ENCODE assay signal across 1 cellular context in the genomic region with DNA sequence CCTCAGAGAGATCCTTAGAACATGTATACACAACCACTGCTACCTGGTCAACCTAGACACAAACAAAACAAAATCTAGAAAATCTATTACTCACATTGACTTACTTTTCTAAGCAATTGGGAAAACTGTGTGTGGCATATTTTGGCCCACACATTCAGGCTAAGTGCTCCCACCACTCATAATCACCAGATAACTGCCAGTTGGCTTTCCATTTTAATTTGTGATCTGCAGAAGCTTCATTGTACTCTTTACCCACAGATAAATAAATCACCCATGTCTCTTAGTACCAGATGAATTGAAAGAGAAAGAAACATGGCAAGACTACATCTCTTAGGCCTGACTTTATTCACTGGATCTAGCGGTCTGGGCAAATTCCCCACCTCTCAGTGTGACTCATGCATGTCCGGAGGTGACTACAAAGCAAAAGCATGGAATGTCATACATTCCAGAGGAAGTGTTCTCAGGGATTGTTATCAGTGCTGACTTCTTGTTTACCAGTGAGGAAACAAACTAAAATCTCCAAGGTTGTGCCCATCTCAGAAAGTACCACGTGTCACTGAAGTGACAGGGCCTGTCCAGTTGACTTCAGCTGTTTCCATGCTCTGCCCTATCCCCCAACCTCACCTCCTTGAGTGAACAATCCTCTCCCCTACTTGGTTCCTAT.
TF ChIP-seq lines count a peak whose summit lies in the region.

No MANE protein-coding gene starts in this region.

TF ChIP-seq in HepG2, 621 proteins besides CTCF, POLR2A, EP300 and RAD21 (continued from another document):
- TF ChIP-seq, protein P1, sequence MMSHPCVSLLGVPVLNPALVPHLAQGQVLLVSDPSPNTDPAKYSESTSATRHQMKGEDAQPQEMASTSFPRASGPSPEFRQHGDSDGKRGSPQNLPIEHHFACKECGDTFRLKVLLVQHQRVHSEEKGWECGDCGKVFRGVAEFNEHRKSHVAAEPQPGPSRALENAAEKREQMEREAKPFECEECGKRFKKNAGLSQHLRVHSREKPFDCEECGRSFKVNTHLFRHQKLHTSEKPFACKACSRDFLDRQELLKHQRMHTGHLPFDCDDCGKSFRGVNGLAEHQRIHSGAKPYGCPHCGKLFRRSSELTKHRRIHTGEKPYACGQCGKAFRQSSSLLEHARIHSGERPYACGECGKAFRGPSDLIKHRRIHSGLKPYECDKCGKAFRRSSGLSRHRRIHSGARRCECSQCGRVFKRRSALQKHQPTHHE (CRISPR knock-in tag; IDR thresholded peaks at IDR 0.05; ENCODE audit: borderline replicate concordance), result peak; percentile 56; the same call in 1 of the 2 replicates
- TF ChIP-seq, protein P2, sequence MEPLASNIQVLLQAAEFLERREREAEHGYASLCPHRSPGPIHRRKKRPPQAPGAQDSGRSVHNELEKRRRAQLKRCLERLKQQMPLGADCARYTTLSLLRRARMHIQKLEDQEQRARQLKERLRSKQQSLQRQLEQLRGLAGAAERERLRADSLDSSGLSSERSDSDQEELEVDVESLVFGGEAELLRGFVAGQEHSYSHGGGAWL (CRISPR knock-in tag; IDR thresholded peaks at IDR 0.05), result peak; percentile 47; the same call in 1 of the 2 replicates
- TF ChIP-seq GATAD1 (CRISPR knock-in tag; IDR thresholded peaks at IDR 0.05) (peak; percentile 70), SRSF1 (optimal IDR thresholded peaks at IDR 0.05; ENCODE audit: low read depth, low read length) (no peak), ZNF879 (CRISPR knock-in tag; IDR thresholded peaks at IDR 0.05) (0 out of 2 replicates have a peak, but pooled peaks have one; percentile 41), MIER2 (CRISPR knock-in tag; IDR thresholded peaks at IDR 0.05) (peak; percentile 78; the same call in 1 of the 2 replicates), ZNF274 (CRISPR knock-in tag; IDR thresholded peaks at IDR 0.05) (no peak), SYNCRIP (IDR thresholded peaks at IDR 0.05; ENCODE audit: insufficient read depth, low read depth, low read length) (no peak), ZSCAN22 (CRISPR knock-in tag; IDR thresholded peaks at IDR 0.05) (no peak), PTBP1 (IDR thresholded peaks at IDR 0.05; ENCODE audit: low read depth, low read length, poor library complexity, severe bottlenecking) (no peak), HNF4A (CRISPR knock-in tag; IDR thresholded peaks at IDR 0.05) (peak; percentile 51), JUN (CRISPR knock-in tag; IDR thresholded peaks at IDR 0.05) (peak; percentile 97), ZNF317 (CRISPR knock-in tag; IDR thresholded peaks at IDR 0.05) (peak; percentile 86), KMT2A (CRISPR knock-in tag; IDR thresholded peaks at IDR 0.05) (peak; percentile 66; the same call in 1 of the 2 replicates), NFE2L1 (CRISPR knock-in tag; IDR thresholded peaks at IDR 0.05; ENCODE audit: borderline replicate concordance) (no peak), ZNF713 (CRISPR knock-in tag; IDR thresholded peaks at IDR 0.05) (0 out of 2 replicates have a peak, but pooled peaks have one; percentile 63), NKX3-1 (CRISPR knock-in tag; IDR thresholded peaks at IDR 0.05) (no peak; the same call in 1 of the 2 replicates), GABPB1 (CRISPR knock-in tag; IDR thresholded peaks at IDR 0.05) (peak; percentile 60; the same call in 1 of the 2 replicates), FOXA3 (CRISPR knock-in tag; IDR thresholded peaks at IDR 0.05) (peak; percentile 98)
- TF ChIP-seq, protein P3, sequence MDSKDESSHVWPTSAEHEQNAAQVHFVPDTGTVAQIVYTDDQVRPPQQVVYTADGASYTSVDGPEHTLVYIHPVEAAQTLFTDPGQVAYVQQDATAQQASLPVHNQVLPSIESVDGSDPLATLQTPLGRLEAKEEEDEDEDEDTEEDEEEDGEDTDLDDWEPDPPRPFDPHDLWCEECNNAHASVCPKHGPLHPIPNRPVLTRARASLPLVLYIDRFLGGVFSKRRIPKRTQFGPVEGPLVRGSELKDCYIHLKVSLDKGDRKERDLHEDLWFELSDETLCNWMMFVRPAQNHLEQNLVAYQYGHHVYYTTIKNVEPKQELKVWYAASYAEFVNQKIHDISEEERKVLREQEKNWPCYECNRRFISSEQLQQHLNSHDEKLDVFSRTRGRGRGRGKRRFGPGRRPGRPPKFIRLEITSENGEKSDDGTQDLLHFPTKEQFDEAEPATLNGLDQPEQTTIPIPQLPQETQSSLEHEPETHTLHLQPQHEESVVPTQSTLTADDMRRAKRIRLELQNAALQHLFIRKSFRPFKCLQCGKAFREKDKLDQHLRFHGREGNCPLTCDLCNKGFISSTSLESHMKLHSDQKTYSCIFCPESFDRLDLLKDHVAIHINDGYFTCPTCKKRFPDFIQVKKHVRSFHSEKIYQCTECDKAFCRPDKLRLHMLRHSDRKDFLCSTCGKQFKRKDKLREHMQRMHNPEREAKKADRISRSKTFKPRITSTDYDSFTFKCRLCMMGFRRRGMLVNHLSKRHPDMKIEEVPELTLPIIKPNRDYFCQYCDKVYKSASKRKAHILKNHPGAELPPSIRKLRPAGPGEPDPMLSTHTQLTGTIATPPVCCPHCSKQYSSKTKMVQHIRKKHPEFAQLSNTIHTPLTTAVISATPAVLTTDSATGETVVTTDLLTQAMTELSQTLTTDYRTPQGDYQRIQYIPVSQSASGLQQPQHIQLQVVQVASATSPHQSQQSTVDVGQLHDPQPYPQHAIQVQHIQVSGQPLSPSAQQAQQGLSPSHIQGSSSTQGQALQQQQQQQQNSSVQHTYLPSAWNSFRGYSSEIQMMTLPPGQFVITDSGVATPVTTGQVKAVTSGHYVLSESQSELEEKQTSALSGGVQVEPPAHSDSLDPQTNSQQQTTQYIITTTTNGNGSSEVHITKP (CRISPR knock-in tag; IDR thresholded peaks at IDR 0.05; ENCODE audit: low read depth), result peak; percentile 84
- TF ChIP-seq, protein P4, sequence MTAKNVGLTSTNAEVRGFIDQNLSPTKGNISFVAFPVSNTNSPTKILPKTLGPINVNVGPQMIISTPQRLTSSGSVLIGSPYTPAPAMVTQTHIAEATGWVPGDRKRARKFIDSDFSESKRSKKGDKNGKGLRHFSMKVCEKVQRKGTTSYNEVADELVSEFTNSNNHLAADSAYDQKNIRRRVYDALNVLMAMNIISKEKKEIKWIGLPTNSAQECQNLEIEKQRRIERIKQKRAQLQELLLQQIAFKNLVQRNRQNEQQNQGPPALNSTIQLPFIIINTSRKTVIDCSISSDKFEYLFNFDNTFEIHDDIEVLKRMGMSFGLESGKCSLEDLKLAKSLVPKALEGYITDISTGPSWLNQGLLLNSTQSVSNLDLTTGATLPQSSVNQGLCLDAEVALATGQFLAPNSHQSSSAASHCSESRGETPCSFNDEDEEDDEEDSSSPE (CRISPR knock-in tag; IDR thresholded peaks at IDR 0.05), result peak; percentile 36; the same call in 1 of the 2 replicates
- TF ChIP-seq, protein P5, sequence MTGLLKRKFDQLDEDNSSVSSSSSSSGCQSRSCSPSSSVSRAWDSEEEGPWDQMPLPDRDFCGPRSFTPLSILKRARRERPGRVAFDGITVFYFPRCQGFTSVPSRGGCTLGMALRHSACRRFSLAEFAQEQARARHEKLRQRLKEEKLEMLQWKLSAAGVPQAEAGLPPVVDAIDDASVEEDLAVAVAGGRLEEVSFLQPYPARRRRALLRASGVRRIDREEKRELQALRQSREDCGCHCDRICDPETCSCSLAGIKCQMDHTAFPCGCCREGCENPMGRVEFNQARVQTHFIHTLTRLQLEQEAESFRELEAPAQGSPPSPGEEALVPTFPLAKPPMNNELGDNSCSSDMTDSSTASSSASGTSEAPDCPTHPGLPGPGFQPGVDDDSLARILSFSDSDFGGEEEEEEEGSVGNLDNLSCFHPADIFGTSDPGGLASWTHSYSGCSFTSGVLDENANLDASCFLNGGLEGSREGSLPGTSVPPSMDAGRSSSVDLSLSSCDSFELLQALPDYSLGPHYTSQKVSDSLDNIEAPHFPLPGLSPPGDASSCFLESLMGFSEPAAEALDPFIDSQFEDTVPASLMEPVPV (CRISPR knock-in tag; IDR thresholded peaks at IDR 0.05), result 0 out of 2 replicates have a peak, but pooled peaks have one; percentile 41
- TF ChIP-seq, protein P6, sequence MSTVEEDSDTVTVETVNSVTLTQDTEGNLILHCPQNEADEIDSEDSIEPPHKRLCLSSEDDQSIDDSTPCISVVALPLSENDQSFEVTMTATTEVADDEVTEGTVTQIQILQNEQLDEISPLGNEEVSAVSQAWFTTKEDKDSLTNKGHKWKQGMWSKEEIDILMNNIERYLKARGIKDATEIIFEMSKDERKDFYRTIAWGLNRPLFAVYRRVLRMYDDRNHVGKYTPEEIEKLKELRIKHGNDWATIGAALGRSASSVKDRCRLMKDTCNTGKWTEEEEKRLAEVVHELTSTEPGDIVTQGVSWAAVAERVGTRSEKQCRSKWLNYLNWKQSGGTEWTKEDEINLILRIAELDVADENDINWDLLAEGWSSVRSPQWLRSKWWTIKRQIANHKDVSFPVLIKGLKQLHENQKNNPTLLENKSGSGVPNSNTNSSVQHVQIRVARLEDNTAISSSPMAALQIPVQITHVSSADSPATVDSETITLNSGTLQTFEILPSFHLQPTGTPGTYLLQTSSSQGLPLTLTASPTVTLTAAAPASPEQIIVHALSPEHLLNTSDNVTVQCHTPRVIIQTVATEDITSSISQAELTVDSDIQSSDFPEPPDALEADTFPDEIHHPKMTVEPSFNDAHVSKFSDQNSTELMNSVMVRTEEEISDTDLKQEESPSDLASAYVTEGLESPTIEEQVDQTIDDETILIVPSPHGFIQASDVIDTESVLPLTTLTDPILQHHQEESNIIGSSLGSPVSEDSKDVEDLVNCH (CRISPR knock-in tag; IDR thresholded peaks at IDR 0.05), result no peak
- TF ChIP-seq, protein P7, sequence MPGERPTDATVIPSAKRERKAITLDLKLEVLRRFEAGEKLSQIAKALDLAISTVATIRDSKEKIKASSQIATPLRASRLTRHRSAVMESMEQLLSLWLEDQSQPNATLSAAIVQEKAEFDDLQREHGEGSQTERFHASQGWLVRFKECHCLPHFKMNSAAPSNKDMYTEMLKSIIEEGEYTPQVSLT (CRISPR knock-in tag; IDR thresholded peaks at IDR 0.05; ENCODE audit: borderline replicate concordance, low read depth), result no peak
- TF ChIP-seq, protein P8, sequence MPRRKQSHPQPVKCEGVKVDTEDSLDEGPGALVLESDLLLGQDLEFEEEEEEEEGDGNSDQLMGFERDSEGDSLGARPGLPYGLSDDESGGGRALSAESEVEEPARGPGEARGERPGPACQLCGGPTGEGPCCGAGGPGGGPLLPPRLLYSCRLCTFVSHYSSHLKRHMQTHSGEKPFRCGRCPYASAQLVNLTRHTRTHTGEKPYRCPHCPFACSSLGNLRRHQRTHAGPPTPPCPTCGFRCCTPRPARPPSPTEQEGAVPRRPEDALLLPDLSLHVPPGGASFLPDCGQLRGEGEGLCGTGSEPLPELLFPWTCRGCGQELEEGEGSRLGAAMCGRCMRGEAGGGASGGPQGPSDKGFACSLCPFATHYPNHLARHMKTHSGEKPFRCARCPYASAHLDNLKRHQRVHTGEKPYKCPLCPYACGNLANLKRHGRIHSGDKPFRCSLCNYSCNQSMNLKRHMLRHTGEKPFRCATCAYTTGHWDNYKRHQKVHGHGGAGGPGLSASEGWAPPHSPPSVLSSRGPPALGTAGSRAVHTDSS (CRISPR knock-in tag; conservative IDR thresholded peaks at IDR 0.05), result no peak
